28 cellular contexts compared by ENCODE assay signal in genomic region chr6:93013054-93013453, GRCh38.
"Had no signal": no experiment of that assay in that cellular context is flagged by ENCODE, and none has a peak within 500 bp of the region (broad histone marks: within the 10 kb centered on the region; RNA-seq: fewer than 3 reads in every experiment).

No MANE protein-coding gene starts in this region.

- H3K4me2 ChIP-seq: smooth muscle cell had no signal

- H3K4me3 ChIP-seq: pancreas, psoas muscle, skin epidermis, smooth muscle cell, spleen, suprapubic skin, testis, tibial artery, transverse colon, upper lobe of right lung, uterus had no signal

- H3K36me3 ChIP-seq: neutrophil, pancreas, spleen, suprapubic skin, tibial artery, transverse colon, upper lobe of right lung, uterus had no signal

- H3K27me3 ChIP-seq: neutrophil, pancreas, spleen, suprapubic skin, testis, tibial artery, transverse colon, upper lobe of right lung, uterus had no signal

- DNase-seq: naive thymus-derived CD4-positive, alpha-beta T cell; natural killer cell; nucleus accumbens; pancreas; posterior cingulate gyrus; psoas muscle; right cardiac atrium; spleen; stimulated activated CD4-positive, alpha-beta T cell treated with anti-CD3 and anti-CD28 coated beads, Interleukin-12 subunit alpha, Interleukin-12 subunit beta, amount 100 ng/mL, for 4 hours; stimulated activated CD4-positive, alpha-beta T cell treated with anti-CD3 and anti-CD28 coated beads, Interleukin-1b, Interleukin-23, amount 100 ng/mL, for 48 hours; stimulated activated CD4-positive, alpha-beta T cell treated with anti-CD3 and anti-CD28 coated beads, Interleukin-4, amount 100 ng/mL, for 1 hour; stimulated activated CD4-positive, alpha-beta T cell treated with anti-CD3 and anti-CD28 coated beads, Interleukin-4, amount 100 ng/mL, for 4 hours; stimulated activated CD8-positive, alpha-beta memory T cell treated with anti-CD3 and anti-CD28 coated beads, Interleukin-4, amount 100 ng/mL, for 48 hours; stimulated activated naive CD4-positive, alpha-beta T cell; stimulated activated naive CD8-positive, alpha-beta T cell treated with anti-CD3 and anti-CD28 coated beads, Interleukin-15, amount 100 ng/mL, for 72 hours; stimulated activated naive CD8-positive, alpha-beta T cell treated with anti-CD3 and anti-CD28 coated beads, Interleukin-15, Interleukin-2, amounts not matched to agents 100 U/mL and 50 U/mL, for 24 hours; substantia nigra; testis; tibial artery; transverse colon; upper lobe of right lung; uterus had no signal

- H3K9me3 ChIP-seq: neutrophil, pancreas, psoas muscle, suprapubic skin, testis, tibial artery, transverse colon, upper lobe of right lung, uterus had no signal

- ATAC-seq: naive thymus-derived CD4-positive, alpha-beta T cell; natural killer cell; pancreas; psoas muscle; right cardiac atrium; sciatic nerve; stimulated activated memory B cell treated with anti-CD40 and anti-IgM and Interleukin-4, amounts not matched to agents 10 μg/mL and 1 μg/mL and 100 μg/mL, for 72 hours; stimulated activated naive CD8-positive, alpha-beta T cell treated with anti-CD3 and anti-CD28 coated beads, Interleukin-15, amount 100 ng/mL, for 72 hours; stimulated activated naive CD8-positive, alpha-beta T cell treated with anti-CD3 and anti-CD28 coated beads, Interleukin-15, Interleukin-2, amounts not matched to agents 100 U/mL and 50 U/mL, for 24 hours; upper lobe of right lung had no signal

- H3K4me1 ChIP-seq: pancreas, psoas muscle, spleen, suprapubic skin, testis, tibial artery, transverse colon, upper lobe of right lung, uterus had no signal

- FAIRE-seq: pancreas had no signal

- H3K27ac ChIP-seq: neutrophil, pancreas, psoas muscle, skin epidermis, spleen, suprapubic skin, testis, tibial artery, transverse colon, upper lobe of right lung, uterus had no signal
